8 cellular contexts compared by ENCODE assay signal in genomic region chr6:32188381-32189081, GRCh38. TPM values are rescaled to one million over a fixed set of nuclear protein-coding genes. Genes with fewer than 3 reads are reported as not detected.
DNase-seq lines count a peak whose midpoint lies in the region; ATAC-seq and TF ChIP-seq lines count a peak whose summit lies in the region.
"Had no signal": no experiment of that assay in that cellular context is flagged by ENCODE, and none has a peak within 500 bp of the region (broad histone marks: within the 10 kb centered on the region; RNA-seq: fewer than 3 reads in every experiment).

No MANE protein-coding gene starts in this region.

- no TSS peak for BruUV-seq in IMR-90 (replicated peaks; lab: Mats Ljungman, UMichigan)

- POLR2A ChIA-PET in IMR-90 (lab: Charles Lee; ENCODE audit: unreplicated experiment), result interaction anchor here (0.6 to 1.8 kb wide), 2 partner anchors 11 to 66 kb away, joined by 5 to 7 read pairs; no protein-coding TSS in a partner anchor

- ATAC-seq in IMR-90 (ENCODE audit: low read depth), result peak; percentile 18
- ATAC-seq in stimulated activated naive CD8-positive, alpha-beta T cell treated with anti-CD3 and anti-CD28 coated beads, Interleukin-15, amount 100 ng/mL, for 72 hours, result no peak

- peak overlapping the region; percentile 72 for H2BK120ac ChIP-seq in IMR-90 (ENCODE audit: low read depth, low read length)

- H3K4me1 Mint-ChIP-seq in activated naive CD8-positive, alpha-beta T cell treated with anti-CD3 and anti-CD28 coated beads for 36 hours, result peaks cover 49% of the 10 kb centered on the region
- H3K4me1 Mint-ChIP-seq in stimulated activated naive CD8-positive, alpha-beta T cell treated with anti-CD3 and anti-CD28 coated beads, Interleukin-15, amount 100 ng/mL, for 72 hours, result peaks cover 65% of the 10 kb centered on the region

- H3K4me3 Mint-ChIP-seq in activated naive CD8-positive, alpha-beta T cell treated with anti-CD3 and anti-CD28 coated beads for 36 hours, result peak overlapping the region; percentile 87
- peak overlapping the region; percentile 83 to 95 for H3K4me3 Mint-ChIP-seq in stimulated activated naive CD8-positive, alpha-beta T cell treated with anti-CD3 and anti-CD28 coated beads, Interleukin-15, amount 100 ng/mL, for 72 hours

- H3K18ac ChIP-seq in IMR-90 (ENCODE audit: low read depth, low read length), result peak overlapping the region; percentile 45

- no peak for TF ChIP-seq RAD21 in IMR-90 (IDR thresholded peaks at IDR 0.05; ENCODE audit: low read length)

- H4K20me1 ChIP-seq in IMR-90 (ENCODE audit: insufficient read depth, low read length), result no peaks in the 10 kb centered on the region

- peak overlapping the region; percentile 83 for H2BK5ac ChIP-seq in IMR-90 (ENCODE audit: low read depth, low read length, poor library complexity, severe bottlenecking)

- CTCF ChIA-PET in IMR-90 (lab: Yijun Ruan, JAX), result no interaction called here

- H3K4ac ChIP-seq in IMR-90 (ENCODE audit: low read depth, low read length), result peak overlapping the region; percentile 97

- H3K14ac ChIP-seq in IMR-90 (replicated peaks; ENCODE audit: low read depth, low read length), result peak overlapping the region; percentile 99

- H3K4me1 ChIP-seq in IMR-90 (ENCODE audit: control insufficient read depth, insufficient read depth, low read length) (peaks cover 12% of the 10 kb centered on the region), iPS-20b (ENCODE audit: insufficient read depth, low read length) (peaks cover 16% of the 10 kb centered on the region; the same call in 1 of the 2 replicates)

- H4K91ac ChIP-seq in IMR-90 (ENCODE audit: insufficient read depth, low read depth, low read length), result peak overlapping the region; percentile 96

- peaks cover 41% of the 10 kb centered on the region for H3K36me3 Mint-ChIP-seq in activated naive CD8-positive, alpha-beta T cell treated with anti-CD3 and anti-CD28 coated beads for 36 hours

- H2AK5ac ChIP-seq in IMR-90 (ENCODE audit: low read depth, low read length), result peak overlapping the region; percentile 99

- TF ChIP-seq CTCF in IMR-90 (conservative IDR thresholded peaks at IDR 0.05; ENCODE audit: low read depth, low read length), result no peak

- WGBS in IMR-90 (ENCODE audit: extremely low coverage in 2 of 2, insufficient read length in 1 of 2), 2 experiments, result 10% methylated on average over 4 of the region's 13 CpGs; no CpG with 5 or more reads in 1 of the 2 experiments

- peaks cover 21 to 64% of the 10 kb centered on the region in 2 experiments for H3K79me1 ChIP-seq in IMR-90 (ENCODE audit: low read depth in 1 of 2, low read length in 2 of 2)

- H3K9me3 Mint-ChIP-seq in activated naive CD8-positive, alpha-beta T cell treated with anti-CD3 and anti-CD28 coated beads for 36 hours, result no peaks in the 10 kb centered on the region
- H3K9me3 Mint-ChIP-seq in stimulated activated naive CD8-positive, alpha-beta T cell treated with anti-CD3 and anti-CD28 coated beads, Interleukin-15, amount 100 ng/mL, for 72 hours, result no peaks in the 10 kb centered on the region

- peak overlapping the region; percentile 67 for H2AFZ ChIP-seq in IMR-90 (replicated peaks; ENCODE audit: low read length, poor library complexity)

- H3K27me3 Mint-ChIP-seq in activated naive CD8-positive, alpha-beta T cell treated with anti-CD3 and anti-CD28 coated beads for 36 hours, result no peaks in the 10 kb centered on the region
- no peaks in the 10 kb centered on the region for H3K27me3 Mint-ChIP-seq in stimulated activated naive CD8-positive, alpha-beta T cell treated with anti-CD3 and anti-CD28 coated beads, Interleukin-15, amount 100 ng/mL, for 72 hours

- H3K27ac ChIP-seq in IMR-90 (ENCODE audit: insufficient read depth, low read length) (peak overlapping the region; percentile 91), iPS-20b (ENCODE audit: low read length) (no peak overlapping the region)

- dilution Hi-C loops in IMR-90 (cut with HindIII; ENCODE audit: low sequenced_read_pairs, unreplicated experiment), result no loop called here

- intact Hi-C loops in IMR-90 (cut with micrococcal nuclease), result loop anchor here (5.0 kb wide), 1 partner anchor 784 kb away; no protein-coding TSS in a partner anchor

- H3K4me3 ChIP-seq in IMR-90 (ENCODE audit: insufficient read depth, low read depth, low read length) (peak overlapping the region; percentile 75), iPS-20b (ENCODE audit: low read length) (peak overlapping the region; percentile 79)

- no peaks in the 10 kb centered on the region for H3K9me3 ChIP-seq in IMR-90 (ENCODE audit: control insufficient read depth, insufficient read depth, low read length)
- no peaks in the 10 kb centered on the region for H3K9me3 ChIP-seq in iPS-20b (ENCODE audit: insufficient read depth, low read depth, low read length)

- peak overlapping the region; percentile 65 for H4K5ac ChIP-seq in IMR-90 (ENCODE audit: low read depth, low read length)

- 0 out of 2 replicates have a peak overlapping the region, but pooled peaks have one; percentile 1 for H2BK20ac ChIP-seq in IMR-90 (ENCODE audit: low read depth, low read length)

- peak overlapping the region; percentile 88 for H2AK9ac ChIP-seq in IMR-90 (replicated peaks; ENCODE audit: low read depth, low read length, poor library complexity)

- H3K56ac ChIP-seq in IMR-90 (ENCODE audit: extremely low read depth, insufficient read depth, low read length), result peak overlapping the region; percentile 98

- in situ Hi-C loops in IMR-90 (cut with MboI; ENCODE audit: low sequenced_read_pairs), result loop anchor here (25.0 kb wide), 1 partner anchor 774 kb away; the partner anchor contains the start of genes BRD2 and HLA-DMA

- H4K8ac ChIP-seq in IMR-90 (ENCODE audit: low read depth in 2 of 2, low read length in 2 of 2), result peak overlapping the region; percentile 76 to 87

- peaks cover 16% of the 10 kb centered on the region for H3K9me1 ChIP-seq in IMR-90 (ENCODE audit: insufficient read depth, low read length)

- H3K27me3 ChIP-seq in IMR-90 (ENCODE audit: control insufficient read depth, insufficient read depth, low read length) (no peaks in the 10 kb centered on the region), iPS-20b (ENCODE audit: insufficient read depth, low read length) (no peaks in the 10 kb centered on the region)

- DNase-seq in IMR-90, result peak; percentile 12
- DNase-seq in activated naive CD8-positive, alpha-beta T cell treated with anti-CD3 and anti-CD28 coated beads for 36 hours, result no peak
- no peak for DNase-seq in stimulated activated naive CD8-positive, alpha-beta T cell treated with anti-CD3 and anti-CD28 coated beads, Interleukin-15, amount 100 ng/mL, for 72 hours
- DNase-seq in amygdala (lab: John Stamatoyannopoulos, UW), result no peak
- no peak for DNase-seq in NOMO-1 treated with DMSO at 0.1 percent for 48 hours (lab: John Stamatoyannopoulos, UW; ENCODE audit: unreplicated experiment)
- DNase-seq in D341Med (ENCODE audit: low spot score), result no peak
- DNase-seq: Kasumi-1 had no signal

- no peak for TF ChIP-seq POLR2A in IMR-90 (IDR thresholded peaks at IDR 0.05; ENCODE audit: low read depth, low read length)

- peak overlapping the region; percentile 99 for H3K9ac ChIP-seq in IMR-90 (ENCODE audit: low read depth, low read length)
- H3K9ac ChIP-seq in iPS-20b (ENCODE audit: low read depth, low read length), result peak overlapping the region; percentile 87

- peak overlapping the region; percentile 83 for H3K27ac Mint-ChIP-seq in activated naive CD8-positive, alpha-beta T cell treated with anti-CD3 and anti-CD28 coated beads for 36 hours
- H3K27ac Mint-ChIP-seq in stimulated activated naive CD8-positive, alpha-beta T cell treated with anti-CD3 and anti-CD28 coated beads, Interleukin-15, amount 100 ng/mL, for 72 hours, result peak overlapping the region; percentile 97 to 99

- H3K36me3 ChIP-seq in IMR-90 (ENCODE audit: control insufficient read depth, insufficient read depth, low read length), result peaks cover 23% of the 10 kb centered on the region
- H3K36me3 ChIP-seq in iPS-20b (ENCODE audit: insufficient read depth, low read depth, low read length), result peaks cover 25% of the 10 kb centered on the region

- H3K23ac ChIP-seq in IMR-90 (ENCODE audit: low read depth, low read length), result peak overlapping the region; percentile 99

- peak overlapping the region; percentile 41; the same call in 1 of the 3 replicates for H2BK15ac ChIP-seq in IMR-90 (ENCODE audit: low read depth, low read length)

- peak overlapping the region; percentile 85 for H3K4me2 ChIP-seq in IMR-90 (ENCODE audit: low read depth, low read length)

TF ChIP-seq in IMR-90, 13 proteins besides CTCF, POLR2A, EP300 and RAD21:
- TF ChIP-seq NFE2L2 (IDR thresholded peaks at IDR 0.05; ENCODE audit: low read depth, low read length) (no peak), CEBPB (IDR thresholded peaks at IDR 0.05; ENCODE audit: low read depth, low read length) (peak; percentile 53)

RNA-seq across cellular contexts. Expression of gene PBX2, which starts 1.5 kb away (rescaled TPM):
- 13.9 and 17.7 TPM in 2 replicates for total RNA-seq in IMR-90 (2012; rRNA removed)
- polyA plus RNA-seq in IMR-90 (2012; rRNA removed), result 56.8 and 58.0 TPM in 2 replicates
- 28.8 and 42.1 TPM in 2 replicates for polyA plus RNA-seq in IMR-90 (2012; cell fraction: cytosol; rRNA removed)
- polyA plus RNA-seq in IMR-90 (2012; cell fraction: nucleus; rRNA removed; ENCODE audit: low replicate concordance), result 262 and 270 TPM in 2 replicates
- 10 to 100 TPM; 56.4 to 56.9 TPM for total RNA-seq in activated naive CD8-positive, alpha-beta T cell treated with anti-CD3 and anti-CD28 coated beads for 36 hours

RNA-seq across cellular contexts. Expression of gene GPSM3, which starts 3.9 kb away (rescaled TPM):
- total RNA-seq in IMR-90 (2012; rRNA removed), result 3.0 and 3.9 TPM in 2 replicates
- 9.8 and 12.2 TPM in 2 replicates for polyA plus RNA-seq in IMR-90 (2012; rRNA removed)
- 6.9 and 7.5 TPM in 2 replicates for polyA plus RNA-seq in IMR-90 (2012; cell fraction: cytosol; rRNA removed)
- 6.9 and 8.2 TPM in 2 replicates for polyA plus RNA-seq in IMR-90 (2012; cell fraction: nucleus; rRNA removed; ENCODE audit: low replicate concordance)
- 10 to 100 TPM; 68.4 to 71.3 TPM for total RNA-seq in activated naive CD8-positive, alpha-beta T cell treated with anti-CD3 and anti-CD28 coated beads for 36 hours

RNA-seq across cellular contexts. Expression of gene AGER, which starts 4.5 kb away (rescaled TPM):
- total RNA-seq in IMR-90 (2012; rRNA removed), result 0.18 and 0.28 TPM in 2 replicates
- 4.2 and 4.9 TPM in 2 replicates for polyA plus RNA-seq in IMR-90 (2012; rRNA removed)
- polyA plus RNA-seq in IMR-90 (2012; cell fraction: cytosol; rRNA removed), result 1.1 and 2.2 TPM in 2 replicates
- polyA plus RNA-seq in IMR-90 (2012; cell fraction: nucleus; rRNA removed; ENCODE audit: low replicate concordance), result 30.4 and 52.1 TPM in 2 replicates
- total RNA-seq in activated naive CD8-positive, alpha-beta T cell treated with anti-CD3 and anti-CD28 coated beads for 36 hours, result 10 to 100 TPM in 1 of 2 experiments, 1 to 10 TPM in 1; 9.6 to 11.5 TPM

RNA-seq across cellular contexts. Expression of gene RNF5, which starts 10.3 kb away (rescaled TPM):
- total RNA-seq in IMR-90 (2012; rRNA removed), result 18.8 and 28.1 TPM in 2 replicates
- polyA plus RNA-seq in IMR-90 (2012; rRNA removed), result 34.1 and 41.4 TPM in 2 replicates
- polyA plus RNA-seq in IMR-90 (2012; cell fraction: cytosol; rRNA removed), result 33.4 and 41.0 TPM in 2 replicates
- polyA plus RNA-seq in IMR-90 (2012; cell fraction: nucleus; rRNA removed; ENCODE audit: low replicate concordance), result 16.1 and 29.7 TPM in 2 replicates
- total RNA-seq in activated naive CD8-positive, alpha-beta T cell treated with anti-CD3 and anti-CD28 coated beads for 36 hours, result 10 to 100 TPM; 58.3 to 58.6 TPM

RNA-seq across cellular contexts. Expression of gene AGPAT1, which starts 12.6 kb away (rescaled TPM):
- total RNA-seq in IMR-90 (2012; rRNA removed), result 27.2 TPM in 2 replicates
- 116 and 126 TPM in 2 replicates for polyA plus RNA-seq in IMR-90 (2012; rRNA removed)
- 104 and 146 TPM in 2 replicates for polyA plus RNA-seq in IMR-90 (2012; cell fraction: cytosol; rRNA removed)
- 76.1 and 123 TPM in 2 replicates for polyA plus RNA-seq in IMR-90 (2012; cell fraction: nucleus; rRNA removed; ENCODE audit: low replicate concordance)
- 10 to 100 TPM; 30.8 to 33.6 TPM for total RNA-seq in activated naive CD8-positive, alpha-beta T cell treated with anti-CD3 and anti-CD28 coated beads for 36 hours

Comparison
In these comparisons a context has a peak if more than half of its experiments do, and no peak if none do; other contexts are left out.
1. RNA of gene GPSM3, which starts 3.9 kb away (total RNA-seq): 68.4 to 71.3 TPM in activated naive CD8-positive, alpha-beta T cell treated with anti-CD3 and anti-CD28 coated beads for 36 hours; 3.0 to 3.9 TPM in IMR-90; every median in the first group is over 10 times any median in the second.